In the genomic region with DNA sequence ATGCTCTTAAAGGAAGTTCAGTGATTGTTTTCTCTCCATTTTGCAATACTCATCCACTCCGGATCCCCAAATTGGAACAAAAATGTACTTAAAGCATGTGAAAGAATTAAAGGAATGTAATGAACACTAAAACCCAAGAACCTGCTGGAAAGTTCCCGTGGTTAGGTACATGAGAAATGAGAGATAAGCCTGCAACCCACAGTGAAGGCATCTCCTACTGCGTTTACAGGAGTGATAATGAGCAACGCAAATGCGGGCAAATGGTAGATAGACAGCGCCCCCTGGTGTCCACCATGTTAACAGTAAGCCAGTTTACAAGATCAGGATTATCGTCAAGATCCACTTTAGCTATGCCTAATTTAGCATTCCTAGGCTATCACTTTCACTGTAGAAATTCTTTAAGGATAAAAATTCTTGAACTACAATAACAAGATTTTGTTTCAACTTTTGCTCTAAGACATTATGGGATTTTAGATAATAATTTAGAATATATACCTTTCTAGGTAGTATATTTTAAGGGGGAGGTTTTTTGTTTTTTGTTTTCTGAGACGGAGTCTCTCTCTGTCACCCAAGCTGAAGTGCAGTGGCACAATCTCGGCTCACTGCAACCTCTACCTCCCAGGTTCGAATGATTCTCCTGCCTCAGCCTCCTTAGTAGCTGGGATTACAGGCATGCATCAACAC, we compare ENCODE assay signal across 7 cellular contexts. TPM values are rescaled to one million over a fixed set of nuclear protein-coding genes. Genes with fewer than 3 reads are reported as not detected.
DNase-seq lines count a peak whose midpoint lies in the region; ATAC-seq and TF ChIP-seq lines count a peak whose summit lies in the region.

No MANE protein-coding gene starts in this region.

- POLR2A ChIA-PET in activated CD4-positive, alpha-beta T cell treated with anti-CD3 and anti-CD28 coated beads, Interleukin-2, amount 10 ng/mL, durations not matched to agents 7 days and 5 days (lab: Charles Lee), result interaction anchor here (0.6 kb wide), 1 partner anchor 72 kb away, joined by 3 read pairs; no protein-coding TSS in a partner anchor

- WGBS in liver, result 17% methylated on average over 10 of the region's 10 CpGs

- TF ChIP-seq RAD21 in liver (IDR thresholded peaks at IDR 0.05), result peak; percentile 99 to 100

- H3K36me3 ChIP-seq in liver (ENCODE audit: control insufficient read depth in 4 of 4, insufficient read depth in 3 of 4, low read depth in 1 of 4, low read length in 3 of 4), result peaks cover 0 to 6% (median 0%) of the 10 kb centered on the region in 4 donors

- H3K4me1 ChIP-seq in liver (ENCODE audit: control insufficient read depth in 4 of 4, insufficient read depth in 4 of 4, low read length in 3 of 4), result peaks cover 0 to 26% (median 19%) of the 10 kb centered on the region in 4 donors

- peak; percentile 75 for TF ChIP-seq CTCF in coronary artery (IDR thresholded peaks at IDR 0.05)
- peak; percentile 90 for TF ChIP-seq CTCF in liver (IDR thresholded peaks at IDR 0.05; ENCODE audit: low read depth, low read length, missing input control)

- H3K36me3 Mint-ChIP-seq in activated CD4-positive, alpha-beta T cell treated with anti-CD3 and anti-CD28 coated beads, Interleukin-2, amount 10 ng/mL, durations not matched to agents 7 days and 5 days (ENCODE audit: low read depth), result peaks cover 12% of the 10 kb centered on the region

- H3K27ac Mint-ChIP-seq in activated CD4-positive, alpha-beta T cell treated with anti-CD3 and anti-CD28 coated beads, Interleukin-2, amount 10 ng/mL, durations not matched to agents 7 days and 5 days, result no peak overlapping the region

- peak overlapping the region in 1 of 2 donors; percentile 86 for H3K9ac ChIP-seq in liver (ENCODE audit: low read depth in 1 of 2, low read length in 2 of 2)

- H3K4me3 ChIP-seq in coronary artery (no peak overlapping the region), liver (ENCODE audit: low read depth in 1 of 3, low read length in 3 of 3) (no peak overlapping the region)

- CTCF ChIA-PET in activated CD4-positive, alpha-beta T cell treated with anti-CD3 and anti-CD28 coated beads, Interleukin-2, amount 10 ng/mL, durations not matched to agents 7 days and 5 days (lab: Charles Lee), result interaction anchor here (0.6 to 2.9 kb wide), 7 partner anchors 7 to 74 kb away, joined by 3 to 10 read pairs (median 4); partner anchors contain the start of gene ALG9

- DNase-seq in NCI-H748 treated with DMSO at 0.1 percent for 48 hours (lab: John Stamatoyannopoulos, UW) (peak; percentile 54), coronary artery (ENCODE audit: low spot score) (peak; percentile 82)
- peak; percentile 88 for DNase-seq in activated CD4-positive, alpha-beta T cell treated with anti-CD3 and anti-CD28 coated beads, Interleukin-2, amount 10 ng/mL, durations not matched to agents 7 days and 5 days
- peak; percentile 76 to 84 (median 80) for DNase-seq in stimulated activated CD4-positive, alpha-beta T cell treated with anti-CD3 and anti-CD28 coated beads, TNF-alpha, amount 100 ng/mL, for 24 hours (ENCODE audit: low read depth in 3 of 3)

- no peaks in the 10 kb centered on the region for H3K9me3 Mint-ChIP-seq in activated CD4-positive, alpha-beta T cell treated with anti-CD3 and anti-CD28 coated beads, Interleukin-2, amount 10 ng/mL, durations not matched to agents 7 days and 5 days

- no peaks in the 10 kb centered on the region for H3K9me3 ChIP-seq in liver (ENCODE audit: control insufficient read depth in 4 of 4, low read length in 3 of 4)

- H3K27me3 ChIP-seq in liver (ENCODE audit: control insufficient read depth in 4 of 4, insufficient read depth in 4 of 4, low read length in 3 of 4), result no peaks in the 10 kb centered on the region

- no peak overlapping the region for H3K4me3 Mint-ChIP-seq in activated CD4-positive, alpha-beta T cell treated with anti-CD3 and anti-CD28 coated beads, Interleukin-2, amount 10 ng/mL, durations not matched to agents 7 days and 5 days

- ATAC-seq in GM18498 (IDR thresholded peaks at IDR 0.05; ENCODE audit: unreplicated experiment) (peak; percentile 67), HG03460 (IDR thresholded peaks at IDR 0.05; ENCODE audit: unreplicated experiment) (peak; percentile 41)

- peaks cover 11% of the 10 kb centered on the region for H3K4me1 Mint-ChIP-seq in activated CD4-positive, alpha-beta T cell treated with anti-CD3 and anti-CD28 coated beads, Interleukin-2, amount 10 ng/mL, durations not matched to agents 7 days and 5 days

- H3K27ac ChIP-seq in coronary artery (no peak overlapping the region), liver (ENCODE audit: low read depth in 1 of 2, low read length in 2 of 2) (peak overlapping the region; percentile 60 to 72)

- H3K27me3 Mint-ChIP-seq in activated CD4-positive, alpha-beta T cell treated with anti-CD3 and anti-CD28 coated beads, Interleukin-2, amount 10 ng/mL, durations not matched to agents 7 days and 5 days, result no peaks in the 10 kb centered on the region

TF ChIP-seq in liver, 16 proteins besides CTCF, POLR2A, EP300 and RAD21:
- peak; percentile 25 for TF ChIP-seq FOXA1 (IDR thresholded peaks at IDR 0.05)
- TF ChIP-seq EGR1 (IDR thresholded peaks at IDR 0.05; ENCODE audit: low read depth in 2 of 2), result no peak
- TF ChIP-seq, protein P1, sequence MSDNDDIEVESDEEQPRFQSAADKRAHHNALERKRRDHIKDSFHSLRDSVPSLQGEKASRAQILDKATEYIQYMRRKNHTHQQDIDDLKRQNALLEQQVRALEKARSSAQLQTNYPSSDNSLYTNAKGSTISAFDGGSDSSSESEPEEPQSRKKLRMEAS (IDR thresholded peaks at IDR 0.05), result no peak
- TF ChIP-seq, protein P2, sequence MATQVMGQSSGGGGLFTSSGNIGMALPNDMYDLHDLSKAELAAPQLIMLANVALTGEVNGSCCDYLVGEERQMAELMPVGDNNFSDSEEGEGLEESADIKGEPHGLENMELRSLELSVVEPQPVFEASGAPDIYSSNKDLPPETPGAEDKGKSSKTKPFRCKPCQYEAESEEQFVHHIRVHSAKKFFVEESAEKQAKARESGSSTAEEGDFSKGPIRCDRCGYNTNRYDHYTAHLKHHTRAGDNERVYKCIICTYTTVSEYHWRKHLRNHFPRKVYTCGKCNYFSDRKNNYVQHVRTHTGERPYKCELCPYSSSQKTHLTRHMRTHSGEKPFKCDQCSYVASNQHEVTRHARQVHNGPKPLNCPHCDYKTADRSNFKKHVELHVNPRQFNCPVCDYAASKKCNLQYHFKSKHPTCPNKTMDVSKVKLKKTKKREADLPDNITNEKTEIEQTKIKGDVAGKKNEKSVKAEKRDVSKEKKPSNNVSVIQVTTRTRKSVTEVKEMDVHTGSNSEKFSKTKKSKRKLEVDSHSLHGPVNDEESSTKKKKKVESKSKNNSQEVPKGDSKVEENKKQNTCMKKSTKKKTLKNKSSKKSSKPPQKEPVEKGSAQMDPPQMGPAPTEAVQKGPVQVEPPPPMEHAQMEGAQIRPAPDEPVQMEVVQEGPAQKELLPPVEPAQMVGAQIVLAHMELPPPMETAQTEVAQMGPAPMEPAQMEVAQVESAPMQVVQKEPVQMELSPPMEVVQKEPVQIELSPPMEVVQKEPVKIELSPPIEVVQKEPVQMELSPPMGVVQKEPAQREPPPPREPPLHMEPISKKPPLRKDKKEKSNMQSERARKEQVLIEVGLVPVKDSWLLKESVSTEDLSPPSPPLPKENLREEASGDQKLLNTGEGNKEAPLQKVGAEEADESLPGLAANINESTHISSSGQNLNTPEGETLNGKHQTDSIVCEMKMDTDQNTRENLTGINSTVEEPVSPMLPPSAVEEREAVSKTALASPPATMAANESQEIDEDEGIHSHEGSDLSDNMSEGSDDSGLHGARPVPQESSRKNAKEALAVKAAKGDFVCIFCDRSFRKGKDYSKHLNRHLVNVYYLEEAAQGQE (IDR thresholded peaks at IDR 0.05), result no peak
- TF ChIP-seq SP1 (IDR thresholded peaks at IDR 0.05), result peak; percentile 9
- TF ChIP-seq, protein P3, sequence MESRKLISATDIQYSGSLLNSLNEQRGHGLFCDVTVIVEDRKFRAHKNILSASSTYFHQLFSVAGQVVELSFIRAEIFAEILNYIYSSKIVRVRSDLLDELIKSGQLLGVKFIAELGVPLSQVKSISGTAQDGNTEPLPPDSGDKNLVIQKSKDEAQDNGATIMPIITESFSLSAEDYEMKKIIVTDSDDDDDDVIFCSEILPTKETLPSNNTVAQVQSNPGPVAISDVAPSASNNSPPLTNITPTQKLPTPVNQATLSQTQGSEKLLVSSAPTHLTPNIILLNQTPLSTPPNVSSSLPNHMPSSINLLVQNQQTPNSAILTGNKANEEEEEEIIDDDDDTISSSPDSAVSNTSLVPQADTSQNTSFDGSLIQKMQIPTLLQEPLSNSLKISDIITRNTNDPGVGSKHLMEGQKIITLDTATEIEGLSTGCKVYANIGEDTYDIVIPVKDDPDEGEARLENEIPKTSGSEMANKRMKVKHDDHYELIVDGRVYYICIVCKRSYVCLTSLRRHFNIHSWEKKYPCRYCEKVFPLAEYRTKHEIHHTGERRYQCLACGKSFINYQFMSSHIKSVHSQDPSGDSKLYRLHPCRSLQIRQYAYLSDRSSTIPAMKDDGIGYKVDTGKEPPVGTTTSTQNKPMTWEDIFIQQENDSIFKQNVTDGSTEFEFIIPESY (IDR thresholded peaks at IDR 0.05), result no peak
- TF ChIP-seq, protein P4, sequence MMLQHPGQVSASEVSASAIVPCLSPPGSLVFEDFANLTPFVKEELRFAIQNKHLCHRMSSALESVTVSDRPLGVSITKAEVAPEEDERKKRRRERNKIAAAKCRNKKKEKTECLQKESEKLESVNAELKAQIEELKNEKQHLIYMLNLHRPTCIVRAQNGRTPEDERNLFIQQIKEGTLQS (IDR thresholded peaks at IDR 0.05), result no peak
- no peak for TF ChIP-seq HNF4G (IDR thresholded peaks at IDR 0.05)
- TF ChIP-seq FOXA2 (IDR thresholded peaks at IDR 0.05), result peak; percentile 16
- TF ChIP-seq TAF1 (conservative IDR thresholded peaks at IDR 0.05), result no peak
- TF ChIP-seq GABPA (IDR thresholded peaks at IDR 0.05 in 1 of 2, conservative IDR thresholded peaks at IDR 0.05 in 1 of 2), result no peak
- TF ChIP-seq HNF4A (conservative IDR thresholded peaks at IDR 0.05), result peak in 1 of 2 donors; percentile 30

RNA-seq across cellular contexts. Expression of gene ALG9, which starts 29.9 kb away (rescaled TPM):
- total RNA-seq in activated CD4-positive, alpha-beta T cell treated with anti-CD3 and anti-CD28 coated beads, Interleukin-2, amount 10 ng/mL, durations not matched to agents 7 days and 5 days, result 10 to 100 TPM; 22.9 to 31.7 TPM
- 10 to 100 TPM; 25.5 to 36.3 TPM for total RNA-seq in liver
- 10 to 100 TPM; 13.7 to 14.9 TPM for polyA plus RNA-seq in liver

RNA-seq across cellular contexts. Expression of gene FDXACB1, which starts 37.5 kb away (rescaled TPM):
- 1 to 10 TPM; 4.2 to 5.1 TPM for total RNA-seq in activated CD4-positive, alpha-beta T cell treated with anti-CD3 and anti-CD28 coated beads, Interleukin-2, amount 10 ng/mL, durations not matched to agents 7 days and 5 days
- total RNA-seq in liver, result 1 to 10 TPM; 1.3 to 2.3 TPM
- 1 to 10 TPM in 1 of 2 donors, under 1 TPM in 1; 0.95 to 1.3 TPM for polyA plus RNA-seq in liver

RNA-seq across cellular contexts. Expression of gene CFAP68, which starts 37.8 kb away (rescaled TPM):
- 10 to 100 TPM; 18.3 to 26.5 TPM for total RNA-seq in activated CD4-positive, alpha-beta T cell treated with anti-CD3 and anti-CD28 coated beads, Interleukin-2, amount 10 ng/mL, durations not matched to agents 7 days and 5 days
- total RNA-seq in liver, result 1 to 10 TPM; 6.2 to 8.2 TPM
- 10 to 100 TPM; 19.3 to 27.8 TPM for polyA plus RNA-seq in liver

Comparison
In these comparisons a context has a peak if more than half of its experiments do, and no peak if none do; other contexts are left out.
1. H3K27ac ChIP-seq: peak in liver (2 of 2); none in coronary artery (0 of 2).
2. Peak in every context shown above with its lines, with median percentiles within 50 percentile points of each other: DNase-seq.